In the genomic region with DNA sequence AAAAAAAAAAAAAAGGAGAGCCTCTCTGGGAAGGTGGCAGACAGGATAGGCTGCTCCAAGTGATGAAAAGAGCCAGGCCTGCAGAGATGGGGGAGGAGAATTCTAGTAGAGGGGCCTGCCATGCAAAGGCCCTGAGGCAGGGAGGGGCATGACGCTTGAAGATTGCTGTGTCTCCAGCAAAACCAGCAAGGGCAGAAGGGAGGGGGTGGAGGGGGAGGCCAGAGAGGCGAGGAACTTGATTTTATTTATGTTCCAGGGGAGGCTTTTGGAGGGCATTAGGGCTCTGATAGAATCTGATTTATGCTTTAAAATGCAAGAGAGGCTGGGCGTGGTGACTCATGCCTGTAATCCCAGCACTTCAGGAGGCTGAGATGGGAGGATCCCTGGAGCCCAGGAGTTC, we compare ENCODE assay signal across 21 cellular contexts.
"Had no signal": no experiment of that assay in that cellular context is flagged by ENCODE, and none has a peak within 500 bp of the region (broad histone marks: within the 10 kb centered on the region; RNA-seq: fewer than 3 reads in every experiment).

No MANE protein-coding gene starts in this region.

- H3K36me3 ChIP-seq: esophagus squamous epithelium, gastroesophageal sphincter, heart left ventricle, neutrophil, pancreas, upper lobe of right lung had no signal

- H3K27ac ChIP-seq: coronary artery, esophagus squamous epithelium, gastroesophageal sphincter, heart left ventricle, neutrophil, pancreas, upper lobe of right lung had no signal

- H3K9me3 ChIP-seq: esophagus squamous epithelium, gastroesophageal sphincter, heart left ventricle, neutrophil, pancreas, upper lobe of right lung had no signal

- ATAC-seq: activated naive CD4-positive, alpha-beta T cell treated with anti-CD3 and anti-CD28 coated beads, Interleukin-2, amount 50 U/mL, for 72 hours; activated T-helper 17 cell treated with anti-CD3 and anti-CD28 coated beads, Interleukin-2, amount 50 U/mL, for 72 hours; gastroesophageal sphincter; heart left ventricle; left cardiac atrium; pancreas; right cardiac atrium; stimulated activated naive CD8-positive, alpha-beta T cell treated with anti-CD3 and anti-CD28 coated beads, Interleukin-15, Interleukin-2, amounts not matched to agents 100 U/mL and 50 U/mL, for 24 hours; upper lobe of right lung; WTC11 had no signal

- H3K4me1 ChIP-seq: pancreas, upper lobe of right lung had no signal

- H3K27me3 ChIP-seq: esophagus squamous epithelium, gastroesophageal sphincter, heart left ventricle, neutrophil, pancreas, upper lobe of right lung had no signal

- FAIRE-seq: islet of Langerhans, pancreas had no signal

- DNase-seq: activated CD8-positive, alpha-beta memory T cell treated with anti-CD3 and anti-CD28 coated beads for 24 hours; activated CD8-positive, alpha-beta memory T cell treated with anti-CD3 and anti-CD28 coated beads, Interleukin-2, amount 50 U/mL, for 4 hours; activated T-cell treated with anti-CD3 and anti-CD28 coated beads, Interleukin-2, amount 50 U/mL, for 24 hours; amniotic stem cell; cerebellar nuclear complex; esophagus squamous epithelium; heart left ventricle; left cardiac atrium; pancreas; stimulated activated CD4-positive, alpha-beta T cell treated with anti-CD3 and anti-CD28 coated beads, Interleukin-12 subunit alpha, Interleukin-12 subunit beta, amount 100 ng/mL, for 4 hours; stimulated activated CD4-positive, alpha-beta T cell treated with anti-CD3 and anti-CD28 coated beads, Interleukin-4, amount 100 ng/mL, for 4 hours; stimulated activated naive CD8-positive, alpha-beta T cell treated with anti-CD3 and anti-CD28 coated beads, Interleukin-15, Interleukin-2, amounts not matched to agents 100 U/mL and 50 U/mL, for 24 hours; upper lobe of right lung had no signal

- H3K4me3 ChIP-seq: coronary artery, esophagus squamous epithelium, gastroesophageal sphincter, heart left ventricle, pancreas, upper lobe of right lung had no signal
